9 cellular contexts compared by ENCODE assay signal in genomic region chr1:109912873-109913272, GRCh38. TPM values are rescaled to one million over a fixed set of nuclear protein-coding genes. Genes with fewer than 3 reads are reported as not detected.
DNase-seq lines count a peak whose midpoint lies in the region; ATAC-seq and TF ChIP-seq lines count a peak whose summit lies in the region.
"Had no signal": no experiment of that assay in that cellular context is flagged by ENCODE, and none has a peak within 500 bp of the region (broad histone marks: within the 10 kb centered on the region; RNA-seq: fewer than 3 reads in every experiment).

No MANE protein-coding gene starts in this region.

- peak overlapping the region; percentile 85 for H3K4me3 Mint-ChIP-seq in stimulated activated naive CD8-positive, alpha-beta T cell treated with anti-CD3 and anti-CD28 coated beads, Interleukin-15, Interleukin-2, amounts not matched to agents 100 ng/mL and 50 ng/mL, for 24 hours
- H3K4me3 Mint-ChIP-seq in natural killer cell treated with Interleukin-12 subunit alpha and Interleukin-12 subunit beta and Interleukin-15 and Interleukin-18, amount 100 ng/mL, for 72 hours = peak overlapping the region; percentile 66

- intact Hi-C loops in left lung (cut with DNase I) = loop anchor here in 1 of 2 donors (10.0 kb wide), 1 partner anchor 118 kb away; no protein-coding TSS in a partner anchor

- H3K36me3 ChIP-seq in duodenal mucosa (ENCODE audit: control insufficient read depth in 1 of 2, insufficient read depth in 2 of 2, low read length in 2 of 2) (peaks cover 24 to 30% of the 10 kb centered on the region in 2 donors), left lung (peaks cover 0 to 32% of the 10 kb centered on the region in 2 donors)

- H3K27ac Mint-ChIP-seq in stimulated activated naive CD8-positive, alpha-beta T cell treated with anti-CD3 and anti-CD28 coated beads, Interleukin-15, Interleukin-2, amounts not matched to agents 100 ng/mL and 50 ng/mL, for 24 hours = peak overlapping the region; percentile 65
- no peak overlapping the region for H3K27ac Mint-ChIP-seq in natural killer cell treated with Interleukin-12 subunit alpha and Interleukin-12 subunit beta and Interleukin-15 and Interleukin-18, amount 100 ng/mL, for 72 hours

- H3K4me1 ChIP-seq in duodenal mucosa (ENCODE audit: control insufficient read depth in 1 of 2, insufficient read depth in 2 of 2, low read length in 2 of 2) (peaks cover 17 to 58% of the 10 kb centered on the region in 2 donors), left lung (peaks cover 13 to 60% of the 10 kb centered on the region in 2 donors)

- H3K4me3 ChIP-seq in duodenal mucosa (ENCODE audit: low read depth in 1 of 2, low read length in 2 of 2) = peak overlapping the region; percentile 75 to 90
- H3K4me3 ChIP-seq in left lung = peak overlapping the region in 1 of 2 donors; percentile 75

- H3K27me3 Mint-ChIP-seq in stimulated activated naive CD8-positive, alpha-beta T cell treated with anti-CD3 and anti-CD28 coated beads, Interleukin-15, Interleukin-2, amounts not matched to agents 100 ng/mL and 50 ng/mL, for 24 hours = peaks cover 6% of the 10 kb centered on the region
- H3K27me3 Mint-ChIP-seq in natural killer cell treated with Interleukin-12 subunit alpha and Interleukin-12 subunit beta and Interleukin-15 and Interleukin-18, amount 100 ng/mL, for 72 hours = peaks cover 33 to 43% of the 10 kb centered on the region in 2 donors

- no peak for ATAC-seq in stimulated activated naive CD8-positive, alpha-beta T cell treated with anti-CD3 and anti-CD28 coated beads, Interleukin-15, Interleukin-2, amounts not matched to agents 100 U/mL and 50 U/mL, for 24 hours
- no peak for ATAC-seq in natural killer cell treated with Interleukin-12 subunit alpha and Interleukin-12 subunit beta and Interleukin-15 and Interleukin-18, amount 100 ng/mL, for 72 hours
- no peak for ATAC-seq in left lung
- no peak for ATAC-seq in HG02885 (IDR thresholded peaks at IDR 0.05; ENCODE audit: poor library complexity, unreplicated experiment)

- peak overlapping the region; percentile 69 to 92 for H3K9ac ChIP-seq in duodenal mucosa (ENCODE audit: low read depth in 1 of 2, low read length in 2 of 2)

- DNase-seq in stimulated activated naive CD8-positive, alpha-beta T cell treated with anti-CD3 and anti-CD28 coated beads, Interleukin-15, Interleukin-2, amounts not matched to agents 100 U/mL and 50 U/mL, for 24 hours = no peak
- no peak for DNase-seq in natural killer cell treated with Interleukin-12 subunit alpha and Interleukin-12 subunit beta and Interleukin-15 and Interleukin-18, amount 100 ng/mL, for 72 hours (ENCODE audit: low spot score)
- no peak for DNase-seq in left lung
- DNase-seq in GM20000 (ENCODE audit: low spot score) = no peak
- DNase-seq in DMS153 treated with DMSO at 0.1 percent for 48 hours (lab: John Stamatoyannopoulos, UW; ENCODE audit: unreplicated experiment) = no peak
- DNase-seq: DMS153 had no signal

- peaks cover 49% of the 10 kb centered on the region for H3K4me1 Mint-ChIP-seq in stimulated activated naive CD8-positive, alpha-beta T cell treated with anti-CD3 and anti-CD28 coated beads, Interleukin-15, Interleukin-2, amounts not matched to agents 100 ng/mL and 50 ng/mL, for 24 hours (ENCODE audit: low read depth)
- H3K4me1 Mint-ChIP-seq in natural killer cell treated with Interleukin-12 subunit alpha and Interleukin-12 subunit beta and Interleukin-15 and Interleukin-18, amount 100 ng/mL, for 72 hours (ENCODE audit: low read depth in 2 of 2) = peaks cover 21 to 32% of the 10 kb centered on the region in 2 donors

- no peaks in the 10 kb centered on the region for H3K9me3 ChIP-seq in duodenal mucosa (ENCODE audit: control insufficient read depth in 1 of 2, low read length in 2 of 2)
- no peaks in the 10 kb centered on the region for H3K9me3 ChIP-seq in left lung

- H3K27ac ChIP-seq in duodenal mucosa (ENCODE audit: low read depth, low read length) (peak overlapping the region; percentile 24), left lung (peak overlapping the region in 1 of 2 donors; percentile 46)

- H3K36me3 Mint-ChIP-seq in stimulated activated naive CD8-positive, alpha-beta T cell treated with anti-CD3 and anti-CD28 coated beads, Interleukin-15, Interleukin-2, amounts not matched to agents 100 ng/mL and 50 ng/mL, for 24 hours (ENCODE audit: low read depth) = peaks cover 41% of the 10 kb centered on the region
- H3K36me3 Mint-ChIP-seq in natural killer cell treated with Interleukin-12 subunit alpha and Interleukin-12 subunit beta and Interleukin-15 and Interleukin-18, amount 100 ng/mL, for 72 hours = no peaks in the 10 kb centered on the region

- no peak for TF ChIP-seq CTCF in left lung (IDR thresholded peaks at IDR 0.05)
- no peak for TF ChIP-seq CTCF in GM20000 (IDR thresholded peaks at IDR 0.05; ENCODE audit: extremely low read depth, missing control alignments)

- H3K27me3 ChIP-seq in duodenal mucosa (ENCODE audit: control insufficient read depth in 1 of 2, insufficient read depth in 2 of 2, low read length in 2 of 2) (no peaks in the 10 kb centered on the region), left lung (peaks cover 0 to 26% of the 10 kb centered on the region in 2 donors)

- H3K9me3 Mint-ChIP-seq in stimulated activated naive CD8-positive, alpha-beta T cell treated with anti-CD3 and anti-CD28 coated beads, Interleukin-15, Interleukin-2, amounts not matched to agents 100 ng/mL and 50 ng/mL, for 24 hours = no peaks in the 10 kb centered on the region
- no peaks in the 10 kb centered on the region for H3K9me3 Mint-ChIP-seq in natural killer cell treated with Interleukin-12 subunit alpha and Interleukin-12 subunit beta and Interleukin-15 and Interleukin-18, amount 100 ng/mL, for 72 hours

RNA-seq across cellular contexts. Expression of gene CSF1, which starts 2.2 kb away (rescaled TPM):
- 10 to 100 TPM in 1 of 2 donors, 1 to 10 TPM in 1; 5.6 to 24.1 TPM for total RNA-seq in natural killer cell treated with Interleukin-12 subunit alpha and Interleukin-12 subunit beta and Interleukin-15 and Interleukin-18, amount 100 ng/mL, for 72 hours
- total RNA-seq in left lung = 10 to 100 TPM; 45.7 to 68.0 TPM
